22 cellular contexts compared by ENCODE assay signal in the genomic region with DNA sequence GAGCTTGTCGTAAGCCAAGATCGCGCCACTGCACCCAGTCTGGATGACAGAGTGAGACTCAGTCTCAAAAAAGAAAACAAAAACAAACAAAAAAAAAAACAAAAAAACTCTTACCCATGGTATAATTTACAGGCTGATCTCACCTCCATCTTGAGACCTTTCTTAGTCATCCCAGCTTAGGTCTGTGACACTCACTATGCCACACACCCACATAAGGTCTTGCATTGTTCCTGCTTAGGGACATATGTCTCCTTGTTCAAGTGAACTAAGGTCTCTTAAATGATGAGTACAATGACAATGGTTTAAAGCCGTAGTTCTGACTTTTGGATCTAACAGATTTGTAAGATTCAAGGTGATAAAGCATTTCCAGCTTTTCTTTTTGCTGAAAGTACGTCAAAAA.
"Had no signal": no experiment of that assay in that cellular context is flagged by ENCODE, and none has a peak within 500 bp of the region (broad histone marks: within the 10 kb centered on the region; RNA-seq: fewer than 3 reads in every experiment).

No MANE protein-coding gene starts in this region.

- H3K36me3 ChIP-seq: colonic mucosa, esophagus muscularis mucosa, gastroesophageal sphincter, heart left ventricle, left lung, lower lobe of right lung had no signal

- ATAC-seq: effector memory CD8-positive, alpha-beta T cell; foreskin keratinocyte; gastroesophageal sphincter; heart left ventricle; left cardiac atrium; left lung; left ventricle myocardium superior; lower lobe of right lung; mucosa of descending colon had no signal

- H3K36me3 Mint-ChIP-seq: mesothelial cell of epicardium had no signal

- H3K27ac Mint-ChIP-seq: dendritic cell treated with granulocyte-macrophage colony-stimulating factor and Interleukin-4, amounts not matched to agents 40 ng/mL and 50 ng/mL, for 4 days; effector memory CD8-positive, alpha-beta T cell; endodermal cell; mesothelial cell of epicardium; naive B cell had no signal

- H3K4me3 Mint-ChIP-seq: dendritic cell treated with granulocyte-macrophage colony-stimulating factor and Interleukin-4, amounts not matched to agents 40 ng/mL and 50 ng/mL, for 4 days; effector memory CD8-positive, alpha-beta T cell; endodermal cell; mesothelial cell of epicardium; naive B cell had no signal

- H3K9me3 Mint-ChIP-seq: dendritic cell treated with granulocyte-macrophage colony-stimulating factor and Interleukin-4, amounts not matched to agents 40 ng/mL and 50 ng/mL, for 4 days; effector memory CD8-positive, alpha-beta T cell; endodermal cell had no signal

- H3K4me1 ChIP-seq: colonic mucosa, foreskin keratinocyte, heart left ventricle, left lung, lower lobe of right lung had no signal

- DNase-seq: colonic mucosa; cortex of kidney; effector CD8-positive, alpha-beta T cell; effector memory CD8-positive, alpha-beta T cell; endodermal cell; erythroblast; foreskin keratinocyte; heart left ventricle; hypothalamus; left cardiac atrium; left lung; left ventricle myocardium superior; lower lobe of right lung; mesenchymal stem cell; mucosa of descending colon; naive B cell had no signal

- H3K4me2 ChIP-seq: hepatocyte had no signal

- H3K27me3 ChIP-seq: colonic mucosa, esophagus muscularis mucosa, foreskin keratinocyte, gastroesophageal sphincter, heart left ventricle, hepatocyte, left lung had no signal

- H2AFZ ChIP-seq: hepatocyte had no signal

- H3K4me3 ChIP-seq: colonic mucosa, esophagus muscularis mucosa, gastroesophageal sphincter, heart left ventricle, hepatocyte, left lung, lower lobe of right lung, mucosa of descending colon had no signal

- H3K79me2 ChIP-seq: hepatocyte had no signal

- H3K27ac ChIP-seq: colonic mucosa, epithelial cell of prostate, esophagus muscularis mucosa, foreskin keratinocyte, gastroesophageal sphincter, heart left ventricle, hepatocyte, left lung, lower lobe of right lung had no signal

- H3K4me1 Mint-ChIP-seq: mesothelial cell of epicardium, naive B cell had no signal

- H3K9me3 ChIP-seq: colonic mucosa, esophagus muscularis mucosa, gastroesophageal sphincter, left lung, lower lobe of right lung, mucosa of descending colon had no signal

- H3K27me3 Mint-ChIP-seq: effector memory CD8-positive, alpha-beta T cell had no signal
